8 cellular contexts compared by ENCODE assay signal in the genomic region with DNA sequence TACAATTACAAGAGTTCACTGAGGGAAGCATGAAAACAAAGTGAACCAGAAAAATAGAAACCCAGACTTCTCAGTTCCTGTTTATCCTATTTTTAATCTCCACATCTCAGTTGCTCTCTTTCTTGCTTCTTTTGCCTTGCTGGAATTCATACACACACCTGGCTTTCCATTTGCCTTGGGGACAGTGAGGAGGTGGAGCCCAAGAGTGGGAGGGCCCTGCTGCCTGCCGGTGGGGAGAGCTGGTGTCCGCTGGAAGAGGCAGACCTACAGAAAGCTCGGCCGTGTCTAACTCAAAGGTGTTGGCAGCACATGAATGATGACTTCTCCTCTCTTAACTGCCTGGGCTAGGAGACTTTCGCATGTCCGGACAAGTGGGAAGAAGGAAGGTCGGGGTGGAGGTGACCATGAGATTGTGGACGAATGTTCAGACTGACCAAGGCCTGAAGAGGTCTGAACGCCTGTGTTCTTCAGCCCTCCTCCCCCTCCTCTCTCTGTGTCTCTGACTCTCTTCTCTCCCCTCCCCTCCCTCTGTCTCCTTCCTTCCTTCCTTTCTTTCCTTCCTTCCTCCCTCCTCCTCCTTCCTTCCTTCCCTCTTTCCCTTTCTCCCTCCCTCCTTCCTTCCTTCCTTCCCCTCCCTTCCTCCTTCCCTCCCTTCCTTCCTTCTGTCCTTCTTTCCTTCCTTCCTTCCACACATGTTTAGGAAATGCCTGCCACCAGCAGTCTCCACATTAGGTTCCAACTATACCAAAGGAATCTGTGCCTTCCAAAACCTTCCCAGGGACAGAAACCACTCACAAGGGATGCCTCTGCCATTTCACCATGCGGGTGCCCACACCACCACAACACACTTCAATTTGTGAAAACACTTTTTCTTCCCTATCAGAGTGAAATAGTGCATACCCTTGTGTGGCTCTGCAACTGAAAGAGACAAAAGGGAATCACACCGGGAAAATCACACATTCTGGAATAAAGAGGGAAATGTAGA.
A peak's percentile ranks its signal among the peaks of the same experiment; 100 is the strongest.
DNase-seq lines count a peak whose midpoint lies in the region; ATAC-seq, FAIRE-seq and TF ChIP-seq lines count a peak whose summit lies in the region.

No MANE protein-coding gene starts in this region.

- H3K27me3 ChIP-seq in heart left ventricle: no peaks in the 10 kb centered on the region
- no peaks in the 10 kb centered on the region for H3K27me3 ChIP-seq in SU-DHL-6 (ENCODE audit: low read length)
- H3K27me3 ChIP-seq in upper lobe of left lung: no peaks in the 10 kb centered on the region

- peak overlapping the region; percentile 4; the same call in 1 of the 2 replicates for H3K9ac ChIP-seq in SU-DHL-6 (ENCODE audit: low read length)

- peaks cover 0 to 75% (median 48%) of the 10 kb centered on the region in 12 donors for H3K4me1 ChIP-seq in heart left ventricle
- peaks cover 9 to 22% (median 12%) of the 10 kb centered on the region in 4 donors for H3K4me1 ChIP-seq in upper lobe of left lung

- 46 to 59% (median 53%) methylated on average over 11 of the region's 11 CpGs for WGBS in heart left ventricle, 4 donors
- 50 to 58% methylated on average over 11 of the region's 11 CpGs for WGBS in upper lobe of left lung, 2 donors

- H4K20me1 ChIP-seq in SU-DHL-6 (ENCODE audit: low read depth, low read length): no peaks in the 10 kb centered on the region

- TF ChIP-seq POLR2A in heart left ventricle (IDR thresholded peaks at IDR 0.05) (no peak), upper lobe of left lung (IDR thresholded peaks at IDR 0.05) (no peak)

- no peaks in the 10 kb centered on the region for H3K9me2 ChIP-seq in SU-DHL-6 (replicated peaks; ENCODE audit: insufficient read depth, low read length)

- no peak for FAIRE-seq in D721Med (lab: Jason Lieb, UNC)

- TF ChIP-seq CTCF in heart left ventricle (IDR thresholded peaks at IDR 0.05): no peak
- no peak for TF ChIP-seq CTCF in SU-DHL-6 (IDR thresholded peaks at IDR 0.05; ENCODE audit: insufficient read depth, low read length, poor library complexity, severe bottlenecking)
- TF ChIP-seq CTCF in upper lobe of left lung (IDR thresholded peaks at IDR 0.05): no peak
- no peak for TF ChIP-seq CTCF in D721Med (IDR thresholded peaks at IDR 0.05; ENCODE audit: insufficient read depth, missing control alignments)

- H3K4me2 ChIP-seq in SU-DHL-6 (ENCODE audit: low read depth, low read length, poor library complexity, severe bottlenecking): peak overlapping the region; percentile 51

- no peak overlapping the region for H3K4me3 ChIP-seq in heart left ventricle
- no peak overlapping the region for H3K4me3 ChIP-seq in SU-DHL-6 (ENCODE audit: insufficient read depth, low read length, poor library complexity, severe bottlenecking)
- no peak overlapping the region for H3K4me3 ChIP-seq in upper lobe of left lung

- DNase-seq in heart left ventricle (peak in 2 of 5 donors; percentile 23 to 45), Right ventricle myocardium superior (no peak), left kidney (ENCODE audit: low read depth, low spot score) (peak; percentile 72), upper lobe of left lung (peak in 1 of 2 donors; percentile 16), D721Med (ENCODE audit: insufficient read length, low spot score) (no peak)
- DNase-seq in activated CD4-positive, alpha-beta T cell treated with anti-CD3 and anti-CD28 coated beads for 4 hours: no peak

- no peaks in the 10 kb centered on the region for H3K36me3 ChIP-seq in heart left ventricle
- H3K36me3 ChIP-seq in SU-DHL-6 (ENCODE audit: low read length): no peaks in the 10 kb centered on the region
- no peaks in the 10 kb centered on the region for H3K36me3 ChIP-seq in upper lobe of left lung

- intact Hi-C loops in heart left ventricle (cut with DNase I): loop anchor here in 3 of 10 donors (2.0 to 10.0 kb wide), 4 partner anchors 38 to 322 kb away; no protein-coding TSS in a partner anchor
- intact Hi-C loops in Right ventricle myocardium superior (cut with DNase I): no loop called here

- peak overlapping the region; percentile 33 for H2AFZ ChIP-seq in SU-DHL-6 (ENCODE audit: low read depth, low read length, severe bottlenecking)

- H3K27ac ChIP-seq in heart left ventricle (peak overlapping the region; percentile 10 to 80 (median 71)), SU-DHL-6 (ENCODE audit: low read depth, low read length) (no peak overlapping the region), upper lobe of left lung (peak overlapping the region; percentile 45 to 73 (median 61))

- no peak for TF ChIP-seq EP300 in upper lobe of left lung (IDR thresholded peaks at IDR 0.05)

- H3K79me2 ChIP-seq in SU-DHL-6 (ENCODE audit: insufficient read depth, low read length): no peaks in the 10 kb centered on the region

- no peak for ATAC-seq in heart left ventricle
- ATAC-seq in Right ventricle myocardium superior (ENCODE audit: poor library complexity): no peak
- no peak for ATAC-seq in upper lobe of left lung (ENCODE audit: low FRiP score in 2 of 2)
- no peak for ATAC-seq in HG03280 (IDR thresholded peaks at IDR 0.05; ENCODE audit: unreplicated experiment)

- peaks cover 0 to 7% (median 0%) of the 10 kb centered on the region in 12 donors for H3K9me3 ChIP-seq in heart left ventricle
- H3K9me3 ChIP-seq in SU-DHL-6 (ENCODE audit: insufficient read depth, low read length): no peaks in the 10 kb centered on the region
- H3K9me3 ChIP-seq in upper lobe of left lung: no peaks in the 10 kb centered on the region

- no peaks in the 10 kb centered on the region for H3F3A ChIP-seq in SU-DHL-6 (ENCODE audit: insufficient read depth)
